Comparison of ENCODE assay signal across 1 cellular context in the genomic region with DNA sequence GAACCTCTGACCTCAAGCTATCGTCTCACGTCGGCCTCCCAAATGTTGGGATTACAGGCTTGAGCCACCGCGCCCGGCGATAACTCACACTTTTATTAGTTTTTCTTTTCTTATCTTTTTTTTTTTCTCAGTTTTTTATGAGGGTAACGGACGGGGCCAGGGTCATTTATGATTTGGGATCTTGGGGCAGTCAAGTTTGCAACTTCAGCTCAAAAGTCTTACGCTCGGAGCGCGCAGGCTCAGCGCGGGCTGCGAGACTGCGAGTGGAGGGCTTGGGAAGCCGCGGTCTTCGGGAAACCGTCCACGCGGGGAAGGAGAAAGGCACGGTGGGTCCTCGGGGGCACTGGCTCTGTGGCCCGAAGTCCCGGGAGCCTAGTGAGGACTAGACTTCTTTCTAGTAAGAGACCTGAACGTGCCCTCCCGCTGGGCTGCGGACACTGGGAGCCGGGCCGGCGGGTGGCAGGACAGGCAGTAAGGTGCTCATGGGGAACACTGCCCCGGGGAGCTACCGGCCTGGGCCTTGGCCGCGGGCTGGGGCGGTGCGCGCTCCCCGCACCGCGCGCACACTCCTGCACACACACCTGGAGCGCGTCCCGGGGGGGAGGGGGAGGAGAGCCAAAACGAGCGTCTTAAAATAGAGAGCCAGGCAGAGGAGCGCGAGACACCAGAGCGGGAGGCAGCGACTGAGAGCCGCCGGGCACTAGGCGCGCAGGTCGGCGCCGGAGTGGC.
TF ChIP-seq lines count a peak whose summit lies in the region.

No MANE protein-coding gene starts in this region.

TF ChIP-seq in H1, 55 proteins besides CTCF, POLR2A, EP300 and RAD21:
- TF ChIP-seq HDAC2 (IDR thresholded peaks at IDR 0.05; ENCODE audit: borderline replicate concordance in 1 of 2, low read depth in 2 of 2, low read length in 2 of 2) (no peak), PHF8 (conservative IDR thresholded peaks at IDR 0.05; ENCODE audit: low read depth, low read length) (no peak), CBX5 (IDR thresholded peaks at IDR 0.05; ENCODE audit: low read depth, low read length) (no peak), SAP30 (IDR thresholded peaks at IDR 0.05; ENCODE audit: insufficient read depth, insufficient replicate concordance, low read length) (no peak), BACH1 (IDR thresholded peaks at IDR 0.05; ENCODE audit: low read length) (no peak), KDM4A (IDR thresholded peaks at IDR 0.05; ENCODE audit: low read depth, low read length, severe bottlenecking) (no peak), TCF12 (IDR thresholded peaks at IDR 0.05; ENCODE audit: low read depth, low read length) (no peak), GTF2F1 (IDR thresholded peaks at IDR 0.05; ENCODE audit: borderline replicate concordance, low read depth, low read length) (no peak), TEAD4 (IDR thresholded peaks at IDR 0.05; ENCODE audit: low read depth, low read length) (no peak), RBBP5 (IDR thresholded peaks at IDR 0.05; ENCODE audit: borderline replicate concordance, low read depth, low read length) (no peak), CREB1 (IDR thresholded peaks at IDR 0.05) (no peak), CHD1 (IDR thresholded peaks at IDR 0.05; ENCODE audit: low read depth, low read length) (no peak), TAF7 (optimal IDR thresholded peaks at IDR 0.05; ENCODE audit: borderline replicate concordance, low read depth, low read length) (no peak), HDAC6 (IDR thresholded peaks at IDR 0.05; ENCODE audit: low read depth, low read length) (no peak), BRCA1 (IDR thresholded peaks at IDR 0.05; ENCODE audit: low read depth, low read length) (no peak), KDM1A (IDR thresholded peaks at IDR 0.05; ENCODE audit: borderline replicate concordance, low read length) (no peak; the same call in 1 of the 2 replicates), ATF2 (IDR thresholded peaks at IDR 0.05; ENCODE audit: low read length) (no peak), GABPA (IDR thresholded peaks at IDR 0.05; ENCODE audit: borderline replicate concordance, insufficient read depth, low read length) (no peak)
- TF ChIP-seq, protein P1, sequence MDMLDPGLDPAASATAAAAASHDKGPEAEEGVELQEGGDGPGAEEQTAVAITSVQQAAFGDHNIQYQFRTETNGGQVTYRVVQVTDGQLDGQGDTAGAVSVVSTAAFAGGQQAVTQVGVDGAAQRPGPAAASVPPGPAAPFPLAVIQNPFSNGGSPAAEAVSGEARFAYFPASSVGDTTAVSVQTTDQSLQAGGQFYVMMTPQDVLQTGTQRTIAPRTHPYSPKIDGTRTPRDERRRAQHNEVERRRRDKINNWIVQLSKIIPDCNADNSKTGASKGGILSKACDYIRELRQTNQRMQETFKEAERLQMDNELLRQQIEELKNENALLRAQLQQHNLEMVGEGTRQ (IDR thresholded peaks at IDR 0.05; ENCODE audit: low read length), result no peak
- TF ChIP-seq, protein P2, sequence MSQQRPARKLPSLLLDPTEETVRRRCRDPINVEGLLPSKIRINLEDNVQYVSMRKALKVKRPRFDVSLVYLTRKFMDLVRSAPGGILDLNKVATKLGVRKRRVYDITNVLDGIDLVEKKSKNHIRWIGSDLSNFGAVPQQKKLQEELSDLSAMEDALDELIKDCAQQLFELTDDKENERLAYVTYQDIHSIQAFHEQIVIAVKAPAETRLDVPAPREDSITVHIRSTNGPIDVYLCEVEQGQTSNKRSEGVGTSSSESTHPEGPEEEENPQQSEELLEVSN (IDR thresholded peaks at IDR 0.05), result no peak
TF ChIP-seq in H1: peak in this region for 0.
